In genomic region chr3:132661120-132661519, GRCh38 we compare ENCODE assay signal across 1 cellular context.
TF ChIP-seq lines count a peak whose summit lies in the region.

No MANE protein-coding gene starts in this region.

TF ChIP-seq in GM23338, 12 proteins besides CTCF, POLR2A, EP300 and RAD21 (continued from another document):
- no peak for TF ChIP-seq ETS1 (IDR thresholded peaks at IDR 0.05)
- no peak for TF ChIP-seq REST (IDR thresholded peaks at IDR 0.05; ENCODE audit: unreplicated experiment)
- TF ChIP-seq POLR2AphosphoS5 (IDR thresholded peaks at IDR 0.05; ENCODE audit: low read depth), result no peak
- no peak for TF ChIP-seq NANOG (IDR thresholded peaks at IDR 0.05; ENCODE audit: borderline replicate concordance)
